12 cellular contexts compared by ENCODE assay signal in genomic region chr15:90230071-90230494, GRCh38. TPM values are rescaled to one million over a fixed set of nuclear protein-coding genes. Genes with fewer than 3 reads are reported as not detected.
A peak's percentile ranks its signal among the peaks of the same experiment; 100 is the strongest.
DNase-seq lines count a peak whose midpoint lies in the region; ATAC-seq, FAIRE-seq and TF ChIP-seq lines count a peak whose summit lies in the region.
"Had no signal": no experiment of that assay in that cellular context is flagged by ENCODE, and none has a peak within 500 bp of the region (broad histone marks: within the 10 kb centered on the region; RNA-seq: fewer than 3 reads in every experiment).

No MANE protein-coding gene starts in this region.

- peak overlapping the region; percentile 29 for H3K4me2 ChIP-seq in hepatocyte
- H3K4me2 ChIP-seq: neural progenitor cell had no signal

- no peaks in the 10 kb centered on the region for H3K9me3 Mint-ChIP-seq in IgD-negative memory B cell
- no peaks in the 10 kb centered on the region for H3K9me3 Mint-ChIP-seq in activated naive CD8-positive, alpha-beta T cell (ENCODE audit: low read depth)
- H3K9me3 Mint-ChIP-seq in Caco-2 (ENCODE audit: unreplicated experiment), result no peaks in the 10 kb centered on the region
- H3K9me3 Mint-ChIP-seq: neural progenitor cell had no signal

- 63% methylated on average over 12 of the region's 12 CpGs for WGBS in hepatocyte (ENCODE audit: low lambda C conversion rate, missing lambda C conversion rate)
- WGBS in small intestine, 3 donors, result 14 to 56% (median 29%) methylated on average over 12 of the region's 12 CpGs
- WGBS in aorta, 2 donors, result 39 to 40% methylated on average over 12 of the region's 12 CpGs

- peaks cover 38 to 45% (median 43%) of the 10 kb centered on the region in 3 donors for H3K4me1 Mint-ChIP-seq in IgD-negative memory B cell
- H3K4me1 Mint-ChIP-seq in activated naive CD8-positive, alpha-beta T cell (ENCODE audit: low read depth), result peaks cover 46% of the 10 kb centered on the region
- peaks cover 13% of the 10 kb centered on the region for H3K4me1 Mint-ChIP-seq in Caco-2 (ENCODE audit: low read depth, unreplicated experiment)

- no peak overlapping the region for H2AFZ ChIP-seq in hepatocyte
- H2AFZ ChIP-seq: neural progenitor cell had no signal

- peaks cover 5% of the 10 kb centered on the region for H3K36me3 Mint-ChIP-seq in IgD-negative memory B cell
- H3K36me3 Mint-ChIP-seq in activated naive CD8-positive, alpha-beta T cell, result peaks cover 11% of the 10 kb centered on the region
- peaks cover 5% of the 10 kb centered on the region for H3K36me3 Mint-ChIP-seq in Caco-2 (ENCODE audit: insufficient read depth, unreplicated experiment)

- DNase-seq in hepatocyte (ENCODE audit: low spot score), result peak; percentile 66
- DNase-seq in small intestine, result peak; percentile 86
- DNase-seq in NCI-H1930 (lab: John Stamatoyannopoulos, UW), result no peak
- DNase-seq in Caco-2, result no peak
- DNase-seq in aorta, result no peak
- DNase-seq: Karpas-422, NCI-H82 had no signal

- intact Hi-C loops in Caco-2 (cut with micrococcal nuclease; ENCODE audit: unreplicated experiment) (loop anchor here (5.0 kb wide), 1 partner anchor 52 kb away; no protein-coding TSS in a partner anchor), aorta (cut with DNase I) (loop anchor here in 1 of 2 donors (5.0 kb wide), 1 partner anchor 37 kb away; the partner anchor contains the start of gene NGRN)

- CTCF ChIA-PET in Caco-2 (lab: Charles Lee), result no interaction called here

- ATAC-seq in aorta (ENCODE audit: low FRiP score), result no peak

- no peaks in the 10 kb centered on the region for H4K20me1 ChIP-seq in hepatocyte (ENCODE audit: insufficient read depth, poor library complexity, severe bottlenecking)

- no TSS peak for BruUV-seq in Caco-2 (replicated peaks; lab: Mats Ljungman, UMichigan)

- H3K9me2 ChIP-seq in hepatocyte (replicated peaks; ENCODE audit: insufficient read depth), result no peaks in the 10 kb centered on the region

- FAIRE-seq in small intestine (lab: Jason Lieb, UNC), result no peak
- FAIRE-seq: TTC549 had no signal

- H3K27me3 Mint-ChIP-seq in IgD-negative memory B cell (no peaks in the 10 kb centered on the region), Caco-2 (ENCODE audit: insufficient read depth, unreplicated experiment) (no peaks in the 10 kb centered on the region)
- H3K27me3 Mint-ChIP-seq in activated naive CD8-positive, alpha-beta T cell, result no peaks in the 10 kb centered on the region
- H3K27me3 Mint-ChIP-seq: brain had no signal

- H3K27me3 ChIP-seq in hepatocyte (no peaks in the 10 kb centered on the region), small intestine (ENCODE audit: control insufficient read depth in 2 of 2, insufficient read depth in 2 of 2, low read length in 2 of 2) (no peaks in the 10 kb centered on the region), Caco-2 (replicated peaks; ENCODE audit: control insufficient read depth, insufficient read depth, low read length) (no peaks in the 10 kb centered on the region), aorta (ENCODE audit: control insufficient read depth in 1 of 2, insufficient read depth in 2 of 2, low read length in 1 of 2) (no peaks in the 10 kb centered on the region)

- no peaks in the 10 kb centered on the region for H3K36me3 ChIP-seq in hepatocyte (replicated peaks; ENCODE audit: insufficient read depth, low read depth)
- peaks cover 13 to 31% of the 10 kb centered on the region in 2 donors for H3K36me3 ChIP-seq in small intestine (ENCODE audit: control insufficient read depth in 2 of 2, insufficient read depth in 2 of 2, low read length in 2 of 2)
- H3K36me3 ChIP-seq in Caco-2 (ENCODE audit: control insufficient read depth, insufficient read depth, low read length), result no peaks in the 10 kb centered on the region; the same call in 1 of the 2 replicates
- no peaks in the 10 kb centered on the region for H3K36me3 ChIP-seq in aorta (ENCODE audit: control insufficient read depth in 1 of 2, insufficient read depth in 2 of 2, low read length in 1 of 2)
- H3K36me3 ChIP-seq: neural progenitor cell had no signal

- no peak overlapping the region for H3K4me3 ChIP-seq in hepatocyte
- no peak overlapping the region for H3K4me3 ChIP-seq in small intestine (ENCODE audit: low read depth in 1 of 2, low read length in 2 of 2)
- no peak overlapping the region for H3K4me3 ChIP-seq in Caco-2 (ENCODE audit: low read depth, low read length)
- H3K4me3 ChIP-seq in aorta (ENCODE audit: low read length in 2 of 2), result no peak overlapping the region
- H3K4me3 ChIP-seq: neural progenitor cell had no signal

- H3K9me3 ChIP-seq in hepatocyte (ENCODE audit: low read depth), result no peaks in the 10 kb centered on the region
- H3K9me3 ChIP-seq in small intestine (ENCODE audit: control insufficient read depth, low read depth), result no peaks in the 10 kb centered on the region
- no peaks in the 10 kb centered on the region for H3K9me3 ChIP-seq in Caco-2
- no peaks in the 10 kb centered on the region for H3K9me3 ChIP-seq in aorta (ENCODE audit: control insufficient read depth, low read length)

- H3K27ac Mint-ChIP-seq in IgD-negative memory B cell (peak overlapping the region; percentile 9 to 98 (median 96)), Caco-2 (ENCODE audit: unreplicated experiment) (no peak overlapping the region)
- peak overlapping the region; percentile 80 for H3K27ac Mint-ChIP-seq in activated naive CD8-positive, alpha-beta T cell

- H3K4me1 ChIP-seq in hepatocyte (ENCODE audit: insufficient read depth) (peaks cover 23% of the 10 kb centered on the region), small intestine (ENCODE audit: control insufficient read depth in 2 of 2, insufficient read depth in 1 of 2, low read depth in 1 of 2, low read length in 1 of 2) (peaks cover 2 to 4% of the 10 kb centered on the region in 2 donors), Caco-2 (no peaks in the 10 kb centered on the region; the same call in 1 of the 2 replicates), aorta (ENCODE audit: control insufficient read depth in 1 of 2, insufficient read depth in 2 of 2, low read length in 2 of 2) (no peaks in the 10 kb centered on the region)
- H3K4me1 ChIP-seq: neural progenitor cell had no signal

- TF ChIP-seq CTCF in hepatocyte (IDR thresholded peaks at IDR 0.05; ENCODE audit: poor library complexity) (no peak), Caco-2 (IDR thresholded peaks at IDR 0.05; ENCODE audit: insufficient read depth in 1 of 2, low read depth in 1 of 2, low read length in 1 of 2, severe bottlenecking in 1 of 2, unreplicated experiment in 1 of 2) (no peak)

- POLR2A ChIA-PET in Caco-2 (lab: Charles Lee), result no interaction called here

- H3K27ac ChIP-seq in hepatocyte (peak overlapping the region; percentile 84), small intestine (ENCODE audit: low read depth in 1 of 2, low read length in 1 of 2) (peak overlapping the region; percentile 94 to 96), aorta (ENCODE audit: low read depth in 1 of 2, low read length in 2 of 2) (no peak overlapping the region)
- H3K27ac ChIP-seq: neural progenitor cell had no signal

- H3K4me3 Mint-ChIP-seq in IgD-negative memory B cell, result peak overlapping the region in 3 of 4 donors; percentile 38 to 90 (median 63)
- H3K4me3 Mint-ChIP-seq in activated naive CD8-positive, alpha-beta T cell, result peak overlapping the region; percentile 99
- no peak overlapping the region for H3K4me3 Mint-ChIP-seq in Caco-2 (ENCODE audit: unreplicated experiment)
- H3K4me3 Mint-ChIP-seq: neural progenitor cell had no signal

- H3K79me2 ChIP-seq in hepatocyte, result peaks cover 20% of the 10 kb centered on the region

RNA-seq across cellular contexts. Expression of gene CIB1, which starts 3.7 kb away (rescaled TPM):
- polyA plus RNA-seq in IgD-negative memory B cell, result 304 TPM
- total RNA-seq in hepatocyte, result 49.6 and 53.3 TPM in 2 replicates
- polyA plus RNA-seq in hepatocyte, result 161 and 163 TPM in 2 replicates
- polyA plus RNA-seq in small intestine, result 100 to 1,000 TPM; 219 to 360 (median 356) TPM
- total RNA-seq in Caco-2 (2022), result 37.7 and 44.5 TPM in 2 replicates
- total RNA-seq in aorta, result 10 to 100 TPM; 35.5 to 54.7 TPM
- polyA plus RNA-seq in aorta, result 100 to 1,000 TPM in 1 of 2 donors, 10 to 100 TPM in 1; 94.2 to 128 TPM

RNA-seq across cellular contexts. Expression of gene GDPGP1, which starts 3.9 kb away (rescaled TPM):
- polyA plus RNA-seq in IgD-negative memory B cell (1.3 TPM), hepatocyte (0.56 and 1.7 TPM in 2 replicates), small intestine (1 to 10 TPM; 4.9 to 7.5 (median 5.6) TPM), aorta (1 to 10 TPM; 1.3 to 2.1 TPM)
- total RNA-seq in hepatocyte (5.1 and 6.8 TPM in 2 replicates), Caco-2 (2022) (5.1 and 5.7 TPM in 2 replicates), aorta (1 to 10 TPM; 3.3 to 7.1 TPM)

RNA-seq across cellular contexts. Expression of gene TTLL13, which starts 19.3 kb away (rescaled TPM):
- polyA plus RNA-seq in IgD-negative memory B cell (0.08 TPM), hepatocyte (0.27 TPM in 1 of 2 replicates, not detected in the other), small intestine (under 1 TPM in 2 of 3 donors, not detected in 1; 0.07 to 0.45 TPM), aorta (not detected)
- total RNA-seq in hepatocyte (not detected in 2 replicates), Caco-2 (2022) (0.43 TPM in 1 of 2 replicates, not detected in the other), aorta (not detected)

RNA-seq across cellular contexts. Expression of gene SEMA4B, which starts 29.0 kb away (rescaled TPM):
- polyA plus RNA-seq in IgD-negative memory B cell (191 TPM), hepatocyte (43.5 and 47.9 TPM in 2 replicates), small intestine (10 to 100 TPM; 26.2 to 37.9 (median 31.8) TPM), aorta (10 to 100 TPM in 1 of 2 donors, 1 to 10 TPM in 1; 9.7 to 10.8 TPM)
- total RNA-seq in hepatocyte (19.2 and 27.8 TPM in 2 replicates), Caco-2 (2022) (13.9 and 14.6 TPM in 2 replicates), aorta (10 to 100 TPM; 19.5 to 30.4 TPM)

RNA-seq across cellular contexts. Expression of gene NGRN, which starts 35.4 kb away (rescaled TPM):
- polyA plus RNA-seq in IgD-negative memory B cell (63.4 TPM), hepatocyte (60.0 and 60.2 TPM in 2 replicates), small intestine (10 to 100 TPM; 41.4 to 56.6 (median 43.2) TPM), aorta (100 to 1,000 TPM in 1 of 2 donors, 10 to 100 TPM in 1; 87.9 to 120 TPM)
- total RNA-seq in hepatocyte (62.3 and 65.9 TPM in 2 replicates), Caco-2 (2022) (93.6 and 101 TPM in 2 replicates), aorta (10 to 100 TPM; 75.6 to 81.5 TPM)

Comparison
In these comparisons a context has a peak if more than half of its experiments do, and no peak if none do; other contexts are left out.
1. DNase-seq: peak in hepatocyte (single experiment) and small intestine (single experiment); none in NCI-H1930 (0 of 2), Caco-2 (0 of 2) and aorta (0 of 2).
2. H3K27ac ChIP-seq: peak in hepatocyte (single experiment) and small intestine (2 of 2); none in aorta (0 of 2).